8 cellular contexts compared by ENCODE assay signal in the genomic region with DNA sequence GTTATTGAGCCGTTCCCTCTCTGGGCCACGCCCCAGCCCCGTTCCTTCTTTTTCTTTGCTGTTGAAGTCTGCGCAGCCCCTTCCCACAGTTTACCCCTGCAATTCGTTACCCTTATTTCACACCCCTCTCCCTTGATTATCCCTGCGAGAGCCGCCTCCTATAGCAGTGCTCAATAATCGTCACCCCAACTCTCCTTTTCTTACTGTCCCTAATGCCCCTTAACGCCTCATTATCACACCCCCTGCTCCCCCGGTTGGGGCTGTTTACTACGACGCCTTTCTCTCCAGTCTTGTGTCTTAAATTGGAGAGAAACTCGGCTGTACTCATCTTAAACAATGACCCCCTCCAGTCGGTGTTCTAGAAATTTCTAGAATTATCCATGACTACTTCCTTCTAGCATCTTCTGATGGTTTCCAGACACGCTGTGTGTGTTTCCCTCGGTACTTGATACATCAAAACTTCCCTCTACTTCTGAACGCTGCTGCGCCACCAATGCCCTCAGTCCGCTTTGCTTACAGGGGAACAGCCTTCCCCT. TPM values are rescaled to one million over a fixed set of nuclear protein-coding genes. Genes with fewer than 3 reads are reported as not detected.
A peak's percentile ranks its signal among the peaks of the same experiment; 100 is the strongest.
DNase-seq lines count a peak whose midpoint lies in the region; ATAC-seq lines count a peak whose summit lies in the region.

No MANE protein-coding gene starts in this region.

- H3K4me3 ChIP-seq in SJCRH30 (peak overlapping the region; percentile 78), esophagus (ENCODE audit: low read depth in 1 of 2, low read length in 2 of 2) (peak overlapping the region; percentile 81 to 91), neuron (ENCODE audit: low read length) (peak overlapping the region; percentile 80)

- H3K27me3 ChIP-seq in SJCRH30 (no peaks in the 10 kb centered on the region), esophagus (ENCODE audit: control insufficient read depth in 1 of 2, insufficient read depth in 2 of 2, low read length in 2 of 2) (no peaks in the 10 kb centered on the region), neuron (ENCODE audit: insufficient read depth, low read length) (no peaks in the 10 kb centered on the region)

- H3K27ac ChIP-seq in SJCRH30: peak overlapping the region; percentile 37
- H3K27ac ChIP-seq in esophagus (ENCODE audit: low read depth in 2 of 2, low read length in 1 of 2): peak overlapping the region; percentile 95 to 97

- H3K9me3 ChIP-seq in SJCRH30 (replicated peaks): no peaks in the 10 kb centered on the region
- H3K9me3 ChIP-seq in esophagus (ENCODE audit: control insufficient read depth in 2 of 2, insufficient read depth in 1 of 2, low read depth in 1 of 2, low read length in 1 of 2): no peaks in the 10 kb centered on the region
- no peaks in the 10 kb centered on the region for H3K9me3 ChIP-seq in neuron (ENCODE audit: low read length)

- 11 to 12% methylated on average over 18 to 19 of the region's 19 CpGs for WGBS in esophagus, 2 donors

- H2AFZ ChIP-seq in neuron (ENCODE audit: low read depth, low read length): peak overlapping the region; percentile 39

- H3K36me3 ChIP-seq in SJCRH30 (no peaks in the 10 kb centered on the region), esophagus (ENCODE audit: control insufficient read depth in 2 of 2, insufficient read depth in 2 of 2, low read length in 1 of 2) (no peaks in the 10 kb centered on the region), neuron (ENCODE audit: insufficient read depth, low read length) (no peaks in the 10 kb centered on the region)

- peak; percentile 2 for ATAC-seq in GM21360 (IDR thresholded peaks at IDR 0.05; ENCODE audit: unreplicated experiment)
- no peak for ATAC-seq in GM18867 (IDR thresholded peaks at IDR 0.05; ENCODE audit: unreplicated experiment)
- ATAC-seq in HG03039 (IDR thresholded peaks at IDR 0.05; ENCODE audit: unreplicated experiment): no peak

- H3K4me1 ChIP-seq in SJCRH30 (peaks cover 28% of the 10 kb centered on the region), esophagus (ENCODE audit: control insufficient read depth in 2 of 2, insufficient read depth in 2 of 2, low read length in 1 of 2) (peaks cover 11 to 20% of the 10 kb centered on the region in 2 donors), neuron (ENCODE audit: insufficient read depth, low read length) (peaks cover 44% of the 10 kb centered on the region)

- DNase-seq in SJCRH30 (no peak), HuH-7.5 (ENCODE audit: low spot score) (no peak), activated gamma-delta T cell treated with Interleukin-2 at 50 U/mL for 16 hours (no peak)

RNA-seq across cellular contexts. Expression of a gene that starts 0.7 kb away (rescaled TPM):
- 15.0 and 16.3 TPM in 2 replicates for total RNA-seq in SJCRH30 (2014; rRNA removed; shearing (Covaris generic))
- 1 to 10 TPM; 2.8 to 6.2 TPM for polyA plus RNA-seq in esophagus

RNA-seq across cellular contexts. Expression of a gene that starts 33.9 kb away (rescaled TPM):
- 50.2 and 51.8 TPM in 2 replicates for total RNA-seq in SJCRH30 (2014; rRNA removed; shearing (Covaris generic))
- polyA plus RNA-seq in esophagus: 10 to 100 TPM; 10.1 to 13.9 TPM
